ENCODE assay signal across 13 cellular contexts in the genomic region with DNA sequence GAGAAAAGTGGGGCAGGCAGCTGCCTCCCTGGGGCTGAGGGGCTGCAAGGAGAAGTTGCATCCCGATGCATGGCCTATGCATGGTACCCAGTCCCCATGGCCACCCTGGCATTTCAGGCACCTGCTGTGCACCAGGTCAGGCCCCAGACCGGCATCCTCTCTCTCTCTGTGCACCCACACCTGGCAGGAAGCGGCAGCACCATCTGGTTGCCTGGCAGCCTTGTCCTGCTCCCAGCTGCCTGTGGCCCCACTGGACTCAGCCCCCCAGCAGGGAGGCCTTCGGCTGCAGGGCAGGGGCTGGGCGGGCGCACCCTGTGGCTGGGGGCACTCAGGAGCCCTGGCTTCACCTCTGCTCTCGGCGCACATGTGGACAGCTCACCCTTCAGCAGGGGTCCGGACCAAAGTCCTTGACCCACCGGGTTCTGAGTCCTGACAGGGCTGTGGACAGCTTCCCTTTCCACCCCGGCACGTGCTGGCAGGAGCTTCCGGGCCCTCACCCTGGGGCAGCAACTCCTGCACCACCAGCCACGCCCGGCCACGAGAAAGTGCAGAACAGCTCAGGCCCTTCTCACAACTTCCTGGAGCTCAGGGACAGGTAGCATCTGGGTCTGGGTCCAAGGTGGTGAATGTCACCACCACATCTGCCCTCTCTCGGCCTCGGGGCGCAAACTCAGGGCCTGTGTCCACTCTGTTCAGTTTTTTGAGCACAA. TPM values are rescaled to one million over a fixed set of nuclear protein-coding genes. Genes with fewer than 3 reads are reported as not detected.
DNase-seq lines count a peak whose midpoint lies in the region; ATAC-seq, FAIRE-seq and TF ChIP-seq lines count a peak whose summit lies in the region.
"Had no signal": no experiment of that assay in that cellular context is flagged by ENCODE, and none has a peak within 500 bp of the region (broad histone marks: within the 10 kb centered on the region; RNA-seq: fewer than 3 reads in every experiment).

No MANE protein-coding gene starts in this region.

- peaks cover 75 to 100% (median 93%) of the 10 kb centered on the region in 11 experiments; a peak in 21 of 22 replicates for H4K20me1 ChIP-seq in BLaER1 treated with 17β-estradiol and CSF1 and Interleukin-3, amounts not matched to agents 10 nM and 100 nM
- H4K20me1 ChIP-seq in HCT116 (ENCODE audit: insufficient read depth) = peaks cover 10% of the 10 kb centered on the region; the same call in 1 of the 2 replicates

- no peak for ATAC-seq in HCT116
- peak; percentile 11 for ATAC-seq in mucosa of descending colon
- ATAC-seq in HG02884 (IDR thresholded peaks at IDR 0.05; ENCODE audit: unreplicated experiment) = no peak

- no peak overlapping the region for H3K4me3 ChIP-seq in BLaER1 treated with 17β-estradiol and CSF1 and Interleukin-3, amounts not matched to agents 10 nM and 100 nM
- H3K4me3 ChIP-seq in HCT116 (replicated peaks in 1 of 2; ENCODE audit: low read depth in 1 of 2, low read length in 2 of 2) = no peak overlapping the region
- no peak overlapping the region for H3K4me3 ChIP-seq in mucosa of descending colon
- H3K4me3 ChIP-seq: SK-N-MC had no signal

- H3K4me1 ChIP-seq in BLaER1 treated with 17β-estradiol and CSF1 and Interleukin-3, amounts not matched to agents 10 nM and 100 nM = peaks cover 53 to 97% (median 89%) of the 10 kb centered on the region in 10 experiments
- H3K4me1 ChIP-seq in HCT116 (ENCODE audit: control insufficient read depth in 1 of 2, insufficient read depth in 2 of 2, low read length in 2 of 2) (peaks cover 0 to 11% of the 10 kb centered on the region in 2 experiments; a peak in 2 of 4 replicates), mucosa of descending colon (ENCODE audit: low read depth) (peaks cover 14% of the 10 kb centered on the region)

- no peaks in the 10 kb centered on the region for H3K9me2 ChIP-seq in HCT116 (ENCODE audit: insufficient read depth)

- H3K4me2 ChIP-seq in BLaER1 treated with 17β-estradiol and CSF1 and Interleukin-3, amounts not matched to agents 10 nM and 100 nM = peak overlapping the region in 9 of 11 experiments; percentile 59 to 95 (median 80); a peak in 17 of 22 replicates
- H3K4me2 ChIP-seq in HCT116 (ENCODE audit: low read length) = no peak overlapping the region
- H3K4me2 ChIP-seq: KMS-11 had no signal

- peak overlapping the region in 4 of 11 experiments; percentile 19 to 44 (median 26); a peak in 4 of 22 replicates for H3K9ac ChIP-seq in BLaER1 treated with 17β-estradiol and CSF1 and Interleukin-3, amounts not matched to agents 10 nM and 100 nM
- no peak overlapping the region for H3K9ac ChIP-seq in HCT116 (ENCODE audit: low read length)
- H3K9ac ChIP-seq: KMS-11 had no signal

- no peak overlapping the region for H2AFZ ChIP-seq in HCT116 (ENCODE audit: low read depth, low read length, poor library complexity, severe bottlenecking)

- DNase-seq in HCT116 (ENCODE audit: low read depth, low spot score) (no peak), RWPE1 (ENCODE audit: low spot score) (no peak), mucosa of descending colon (peak in 1 of 3 donors; percentile 60), MV-4-11 (lab: John Stamatoyannopoulos, UW) (no peak), H54 (ENCODE audit: insufficient read length, low spot score) (no peak)
- DNase-seq in stimulated activated CD8-positive, alpha-beta memory T cell treated with anti-CD3 and anti-CD28 coated beads, Interleukin-4, amount 100 ng/mL, for 48 hours = no peak
- DNase-seq: NCI-H2029 treated with DMSO at 0.1 percent for 48 hours, NCI-H524 treated with DMSO at 0.1 percent for 48 hours had no signal

- H3K27me3 ChIP-seq in BLaER1 treated with 17β-estradiol and CSF1 and Interleukin-3, amounts not matched to agents 10 nM and 100 nM = no peaks in the 10 kb centered on the region
- no peaks in the 10 kb centered on the region for H3K27me3 ChIP-seq in HCT116 (ENCODE audit: insufficient read depth, low read length)

- TF ChIP-seq CTCF in HCT116 (IDR thresholded peaks at IDR 0.05 in 2 of 3, conservative IDR thresholded peaks at IDR 0.05 in 1 of 3; ENCODE audit: borderline replicate concordance in 1 of 3, insufficient read depth in 1 of 3, low read depth in 2 of 3, low read length in 2 of 3) = no peak
- TF ChIP-seq CTCF in RWPE1 (conservative IDR thresholded peaks at IDR 0.05; ENCODE audit: low read depth) = no peak
- no peak for TF ChIP-seq CTCF in mucosa of descending colon (IDR thresholded peaks at IDR 0.05)

- BruUV-seq in HCT116 (replicated peaks; lab: Mats Ljungman, UMichigan) = no TSS peak

- peaks cover 27 to 65% (median 40%) of the 10 kb centered on the region in 11 experiments for H3K36me3 ChIP-seq in BLaER1 treated with 17β-estradiol and CSF1 and Interleukin-3, amounts not matched to agents 10 nM and 100 nM
- H3K36me3 ChIP-seq in HCT116 (ENCODE audit: control insufficient read depth in 1 of 2, insufficient read depth in 2 of 2, low read length in 2 of 2) = peaks cover 6 to 38% of the 10 kb centered on the region in 2 experiments; a peak in 2 of 4 replicates
- H3K36me3 ChIP-seq in mucosa of descending colon (ENCODE audit: low read depth) = no peaks in the 10 kb centered on the region

- TF ChIP-seq POLR2A in HCT116 (IDR thresholded peaks at IDR 0.05; ENCODE audit: borderline replicate concordance, extremely low read depth, insufficient read depth, insufficient read length) (no peak), H54 (IDR thresholded peaks at IDR 0.05; ENCODE audit: low read depth, low read length) (no peak)

- H3K9me3 ChIP-seq in BLaER1 treated with 17β-estradiol and CSF1 and Interleukin-3, amounts not matched to agents 10 nM and 100 nM (replicated peaks in 1 of 11) = no peaks in the 10 kb centered on the region
- H3K9me3 ChIP-seq in HCT116 (ENCODE audit: control insufficient read depth in 1 of 2, insufficient read depth in 1 of 2, low read depth in 1 of 2, low read length in 2 of 2) (no peaks in the 10 kb centered on the region), mucosa of descending colon (no peaks in the 10 kb centered on the region)

- no peak for FAIRE-seq in H54 (lab: Jason Lieb, UNC)

- CTCF ChIA-PET in HCT116 (lab: Charles Lee) = interaction anchor here (0.6 to 0.9 kb wide), 2 partner anchors 67 to 69 kb away, joined by 3 read pairs; a partner anchor contains a TSS
- CTCF ChIA-PET in RWPE1 (lab: Yijun Ruan, JAX) = interaction anchor here (0.5 to 1.3 kb wide), 8 partner anchors 9 to 141 kb away, joined by 3 to 5 read pairs (median 4); a partner anchor contains a TSS

- RAD21 ChIA-PET in HCT116 (lab: Charles Lee; ENCODE audit: low non-redundant PET in 1 of 2, low total read pairs in 2 of 2, uncharacterized antibody in 2 of 2, unreplicated experiment in 2 of 2) = no interaction called here

- peaks cover 54% of the 10 kb centered on the region for H3K79me2 ChIP-seq in HCT116 (ENCODE audit: insufficient read depth, low read length)

- intact Hi-C loops in HCT116 (cut with micrococcal nuclease) (no loop called here), mucosa of descending colon (cut with DNase I, micrococcal nuclease) (loop anchor here in 1 of 2 donors (5.0 kb wide), 1 partner anchor 39 kb away; no protein-coding TSS in a partner anchor)

- no peak overlapping the region; a peak in 1 of 22 replicates for H3K27ac ChIP-seq in BLaER1 treated with 17β-estradiol and CSF1 and Interleukin-3, amounts not matched to agents 10 nM and 100 nM
- peak overlapping the region; percentile 30; the same call in 1 of the 2 replicates for H3K27ac ChIP-seq in HCT116 (ENCODE audit: low read depth, low read length)
- H3K27ac ChIP-seq in RWPE1 = peak overlapping the region; percentile 39
- H3K27ac ChIP-seq: KMS-11, SK-N-MC had no signal

- TF ChIP-seq RAD21 in HCT116 (IDR thresholded peaks at IDR 0.05; ENCODE audit: low read depth) = no peak

- POLR2A ChIA-PET in HCT116 (lab: Charles Lee) (no interaction called here), RWPE1 (lab: Yijun Ruan, JAX; ENCODE audit: low non-redundant PET) (no interaction called here)

TF ChIP-seq in HCT116, 20 proteins besides CTCF, POLR2A, EP300 and RAD21:
- TF ChIP-seq SP1 (IDR thresholded peaks at IDR 0.05; ENCODE audit: low read depth) (no peak), CBX3 (IDR thresholded peaks at IDR 0.05; ENCODE audit: low read depth) (no peak)

RNA-seq across cellular contexts. Expression of a gene that starts 36.7 kb away (rescaled TPM):
- total RNA-seq in HCT116 (2021; ENCODE audit: unreplicated experiment) = 71.3 TPM
- polyA plus RNA-seq in HCT116 (2012) = 40.4 and 63.0 TPM in 2 replicates
- 10 to 100 TPM in 2 of 3 donors, 1 to 10 TPM in 1; 9.6 to 16.1 (median 13.6) TPM for total RNA-seq in mucosa of descending colon

RNA-seq across cellular contexts. Expression of a gene that starts 36.8 kb away (rescaled TPM):
- total RNA-seq in HCT116 (2021; ENCODE audit: unreplicated experiment) (39.4 TPM), mucosa of descending colon (10 to 100 TPM in 2 of 3 donors, 1 to 10 TPM in 1; 9.5 to 22.8 (median 15.1) TPM)
- polyA plus RNA-seq in HCT116 (2012) = 21.5 and 22.1 TPM in 2 replicates

RNA-seq across cellular contexts. Expression of a gene that starts 42.0 kb away (rescaled TPM):
- total RNA-seq in HCT116 (2021; ENCODE audit: unreplicated experiment) (224 TPM), mucosa of descending colon (100 to 1,000 TPM in 2 of 3 donors, 10 to 100 TPM in 1; 71.4 to 218 (median 129) TPM)
- 198 and 280 TPM in 2 replicates for polyA plus RNA-seq in HCT116 (2012)

RNA-seq across cellular contexts. Expression of a gene that starts 56.7 kb away (rescaled TPM):
- total RNA-seq in HCT116 (2021; ENCODE audit: unreplicated experiment) = 2.2 TPM
- polyA plus RNA-seq in HCT116 (2012) = 1.8 and 2.3 TPM in 2 replicates
- under 1 TPM; 0.28 to 0.82 (median 0.55) TPM for total RNA-seq in mucosa of descending colon
- total RNA-seq: RPMI7951 had no signal

Comparison
In these comparisons a context has a peak if more than half of its experiments do, and no peak if none do; other contexts are left out.
1. H3K27ac ChIP-seq: peak in HCT116 (single experiment) and RWPE1 (single experiment); none in BLaER1 treated with 17β-estradiol and CSF1 and Interleukin-3, amounts not matched to agents 10 nM and 100 nM (0 of 11).